ENCODE assay signal across 20 cellular contexts in genomic region chr17:15290186-15290536, GRCh38. TPM values are rescaled to one million over a fixed set of nuclear protein-coding genes. Genes with fewer than 3 reads are reported as not detected.
A peak's percentile ranks its signal among the peaks of the same experiment; 100 is the strongest.
DNase-seq lines count a peak whose midpoint lies in the region; ATAC-seq, FAIRE-seq and TF ChIP-seq lines count a peak whose summit lies in the region.
"Had no signal": no experiment of that assay in that cellular context is flagged by ENCODE, and none has a peak within 500 bp of the region (broad histone marks: within the 10 kb centered on the region; RNA-seq: fewer than 3 reads in every experiment).

No MANE protein-coding gene starts in this region.

- H3K4me1 ChIP-seq in heart left ventricle = peaks cover 0 to 34% (median 10%) of the 10 kb centered on the region in 12 donors
- peaks cover 34% of the 10 kb centered on the region for H3K4me1 ChIP-seq in GM23248 (ENCODE audit: insufficient read depth)
- peaks cover 0 to 6% of the 10 kb centered on the region in 2 experiments; a peak in 2 of 5 replicates for H3K4me1 ChIP-seq in K562 (replicated peaks in 1 of 2; ENCODE audit: control insufficient read depth in 2 of 2, insufficient read depth in 2 of 2, low read length in 2 of 2)
- no peaks in the 10 kb centered on the region for H3K4me1 ChIP-seq in smooth muscle cell (ENCODE audit: low read depth)

- no peaks in the 10 kb centered on the region for H3K9me1 ChIP-seq in K562 (ENCODE audit: control insufficient read depth, insufficient read depth, low read length)

- H3K79me2 ChIP-seq in GM23248 (ENCODE audit: insufficient read depth) (no peaks in the 10 kb centered on the region), K562 (ENCODE audit: control insufficient read depth, insufficient read depth, low read length) (no peaks in the 10 kb centered on the region), smooth muscle cell (ENCODE audit: low read depth) (no peaks in the 10 kb centered on the region)

- H3K27me3 ChIP-seq in heart left ventricle = peaks cover 0 to 4% (median 0%) of the 10 kb centered on the region in 9 donors
- H3K27me3 ChIP-seq in GM23248 (replicated peaks; ENCODE audit: insufficient read depth) = no peaks in the 10 kb centered on the region
- H3K27me3 ChIP-seq in K562 (ENCODE audit: control insufficient read depth in 2 of 2, insufficient read depth in 2 of 2, low read length in 2 of 2) = no peaks in the 10 kb centered on the region
- no peaks in the 10 kb centered on the region for H3K27me3 ChIP-seq in smooth muscle cell (ENCODE audit: low read depth)
- H3K27me3 ChIP-seq: BLaER1 treated with 17β-estradiol and CSF1 and Interleukin-3, amounts not matched to agents 10 nM and 100 nM had no signal

- CTCF ChIA-PET in K562 (lab: Yijun Ruan, JAX; ENCODE audit: low intra/inter-chr PET ratio) = no interaction called here

- H3K27ac ChIP-seq in heart left ventricle (peak overlapping the region in 8 of 12 donors; percentile 49 to 89 (median 76)), GM23248 (peak overlapping the region; percentile 64), K562 (ENCODE audit: extremely low read depth, low read depth, low read length) (no peak overlapping the region), smooth muscle cell (ENCODE audit: low read depth) (peak overlapping the region; percentile 43)
- H3K27ac ChIP-seq: 22Rv1; BLaER1 treated with 17β-estradiol and CSF1 and Interleukin-3, amounts not matched to agents 10 nM and 100 nM had no signal

- H2AFZ ChIP-seq in GM23248 (no peak overlapping the region), K562 (ENCODE audit: low read depth, low read length) (no peak overlapping the region), smooth muscle cell (ENCODE audit: low read depth) (no peak overlapping the region)

- no peaks in the 10 kb centered on the region for H3K36me3 ChIP-seq in heart left ventricle
- no peaks in the 10 kb centered on the region for H3K36me3 ChIP-seq in GM23248 (ENCODE audit: low read depth)
- no peaks in the 10 kb centered on the region for H3K36me3 ChIP-seq in K562 (ENCODE audit: control insufficient read depth, insufficient read depth, low read length)
- H3K36me3 ChIP-seq in smooth muscle cell (ENCODE audit: low read depth) = no peaks in the 10 kb centered on the region
- H3K36me3 ChIP-seq: BLaER1 treated with 17β-estradiol and CSF1 and Interleukin-3, amounts not matched to agents 10 nM and 100 nM had no signal

- ATAC-seq in heart left ventricle (no peak), Right ventricle myocardium inferior (no peak), K562 (no peak), HG02798 (IDR thresholded peaks at IDR 0.05; ENCODE audit: poor library complexity, unreplicated experiment) (no peak), HG03045 (IDR thresholded peaks at IDR 0.05; ENCODE audit: unreplicated experiment) (no peak)

- DNase-seq in heart left ventricle (no peak), Right ventricle myocardium inferior (ENCODE audit: missing footprints) (no peak), GM23248 (no peak), K562 (ENCODE audit: extremely low read depth in 1 of 4, low spot score in 3 of 4) (no peak), smooth muscle cell (lab: John Stamatoyannopoulos, UW; ENCODE audit: unreplicated experiment) (no peak), NCI-H2107 (lab: John Stamatoyannopoulos, UW) (no peak)
- DNase-seq: ACHN; CD4-positive, alpha-beta memory T cell; DMS153; DMS79 treated with DMSO at 0.1 percent for 48 hours; GOT3; H9; Kasumi-1; KBM-7 had no signal

- no peak for TF ChIP-seq CTCF in heart left ventricle (IDR thresholded peaks at IDR 0.05)
- no peak for TF ChIP-seq CTCF in K562 (IDR thresholded peaks at IDR 0.05 in 2 of 3, conservative IDR thresholded peaks at IDR 0.05 in 1 of 3; ENCODE audit: insufficient read depth in 2 of 3, low read depth in 1 of 3, low read length in 3 of 3)
- no peak for TF ChIP-seq CTCF in smooth muscle cell (IDR thresholded peaks at IDR 0.05; ENCODE audit: borderline replicate concordance, insufficient read depth, poor library complexity, severe bottlenecking)

- 86 to 94% (median 92%) methylated on average over 4 of the region's 4 CpGs for WGBS in heart left ventricle, 4 donors
- 94 to 96% methylated on average over 4 of the region's 4 CpGs for WGBS in GM23248 (ENCODE audit: low coverage in 1 of 2, low lambda C conversion rate in 2 of 2, missing lambda C conversion rate in 2 of 2), 2 experiments
- WGBS in K562 (ENCODE audit: insufficient coverage, low coverage, missing lambda C conversion rate) = 17% methylated on average over 4 of the region's 4 CpGs
- WGBS in smooth muscle cell (ENCODE audit: low lambda C conversion rate) = 92% methylated on average over 4 of the region's 4 CpGs

- POLR2A ChIA-PET in K562 (lab: Yijun Ruan, JAX) = no interaction called here

- TF ChIP-seq EP300 in K562 (IDR thresholded peaks at IDR 0.05; ENCODE audit: low read length) = no peak

- no peak overlapping the region for H3K4me3 ChIP-seq in heart left ventricle
- H3K4me3 ChIP-seq in GM23248 = no peak overlapping the region
- H3K4me3 ChIP-seq in K562 = no peak overlapping the region
- H3K4me3 ChIP-seq in smooth muscle cell = no peak overlapping the region
- H3K4me3 ChIP-seq: BLaER1 treated with 17β-estradiol and CSF1 and Interleukin-3, amounts not matched to agents 10 nM and 100 nM had no signal

- no peaks in the 10 kb centered on the region for H3K9me3 ChIP-seq in heart left ventricle
- no peaks in the 10 kb centered on the region for H3K9me3 ChIP-seq in GM23248 (ENCODE audit: low read depth)
- H3K9me3 ChIP-seq in K562 (replicated peaks; ENCODE audit: control insufficient read depth, insufficient read depth, low read depth, low read length) = no peaks in the 10 kb centered on the region
- H3K9me3 ChIP-seq in smooth muscle cell (replicated peaks; ENCODE audit: low read depth) = no peaks in the 10 kb centered on the region
- H3K9me3 ChIP-seq: BLaER1 treated with 17β-estradiol and CSF1 and Interleukin-3, amounts not matched to agents 10 nM and 100 nM had no signal

- no TSS peak for BruUV-seq in K562 (replicated peaks; lab: Mats Ljungman, UMichigan)

- intact Hi-C loops in heart left ventricle (cut with DNase I) = no loop called here
- intact Hi-C loops in Right ventricle myocardium inferior (cut with DNase I) = no loop called here
- intact Hi-C loops in K562 (cut with micrococcal nuclease) = no loop called here

- peak overlapping the region; percentile 40; the same call in 1 of the 2 replicates for H3K9ac ChIP-seq in GM23248
- no peak overlapping the region for H3K9ac ChIP-seq in K562 (ENCODE audit: insufficient read depth in 1 of 2, low read depth in 2 of 2, low read length in 2 of 2)
- H3K9ac ChIP-seq in smooth muscle cell (ENCODE audit: low read depth) = no peak overlapping the region
- H3K9ac ChIP-seq: BLaER1 treated with 17β-estradiol and CSF1 and Interleukin-3, amounts not matched to agents 10 nM and 100 nM had no signal

- no peak for TF ChIP-seq RAD21 in K562 (CRISPR knock-in tag; conservative IDR thresholded peaks at IDR 0.05 in 1 of 2, IDR thresholded peaks at IDR 0.05 in 1 of 2)

- no peak for FAIRE-seq in K562 (lab: Jason Lieb, UNC)
- FAIRE-seq: D721Med, G401.6 had no signal

- in situ Hi-C loops in GM23248 (cut with MboI) = no loop called here
- in situ Hi-C loops in K562 (cut with MboI) = no loop called here

- peaks cover 26% of the 10 kb centered on the region for H3F3A ChIP-seq in GM23248 (ENCODE audit: insufficient read depth)
- H3F3A ChIP-seq in smooth muscle cell (ENCODE audit: low read depth) = no peaks in the 10 kb centered on the region

- peak overlapping the region; percentile 3 for H3K4me2 ChIP-seq in GM23248 (ENCODE audit: unreplicated experiment)
- H3K4me2 ChIP-seq in K562 (ENCODE audit: insufficient read depth, low read length) = no peak overlapping the region
- H3K4me2 ChIP-seq in smooth muscle cell = no peak overlapping the region
- H3K4me2 ChIP-seq: BLaER1 treated with 17β-estradiol and CSF1 and Interleukin-3, amounts not matched to agents 10 nM and 100 nM had no signal

- H3K9me2 ChIP-seq in GM23248 (ENCODE audit: insufficient read depth) = no peaks in the 10 kb centered on the region

- no peaks in the 10 kb centered on the region for H4K20me1 ChIP-seq in GM23248 (ENCODE audit: insufficient read depth)
- H4K20me1 ChIP-seq in K562 (replicated peaks; ENCODE audit: control insufficient read depth, insufficient read depth, low read length) = no peaks in the 10 kb centered on the region
- no peaks in the 10 kb centered on the region for H4K20me1 ChIP-seq in smooth muscle cell (ENCODE audit: low read depth)
- H4K20me1 ChIP-seq: BLaER1 treated with 17β-estradiol and CSF1 and Interleukin-3, amounts not matched to agents 10 nM and 100 nM had no signal

- TF ChIP-seq POLR2A in heart left ventricle (IDR thresholded peaks at IDR 0.05) = no peak
- TF ChIP-seq POLR2A in K562 (conservative IDR thresholded peaks at IDR 0.05) = no peak

RNA-seq across cellular contexts. Expression of gene PMP22, which starts 25.0 kb away (rescaled TPM):
- total RNA-seq in heart left ventricle = 100 to 1,000 TPM; 133 to 421 (median 186) TPM
- polyA plus RNA-seq in heart left ventricle = 100 to 1,000 TPM in 1 of 2 donors, 10 to 100 TPM in 1; 92.2 to 220 TPM
- 198 TPM for total RNA-seq in Right ventricle myocardium inferior
- 45.0 and 67.2 TPM in 2 replicates for total RNA-seq in GM23248 (2014; rRNA removed; shearing (Covaris generic))
- 124 and 126 TPM in 2 replicates for polyA plus RNA-seq in GM23248 (2016; fragmentation: Nextera tagmentation; extraction: Ambion mirVana)
- total RNA-seq in K562 (2011; cell fraction: chromatin; rRNA removed; ENCODE audit: low replicate concordance) = 25.4 and 26.0 TPM in 2 replicates
- total RNA-seq in K562 (2011; cell fraction: nucleolus; rRNA removed) = 30.4 and 30.5 TPM in 2 replicates
- 33.2 and 46.4 TPM in 2 replicates for total RNA-seq in K562 (2011; cell fraction: nucleoplasm; rRNA removed)
- total RNA-seq in K562 (2014; rRNA removed) = 12.6 and 17.9 TPM in 2 replicates
- total RNA-seq in K562 (2014; rRNA removed; fragmentation: Illumina TruSeq; extraction: Trizol) = 22.5 and 25.2 TPM in 2 replicates
- 28.7 and 29.1 TPM in 2 replicates for total RNA-seq in K562 (2015; rRNA removed; fragmentation: Illumina TruSeq; extraction: Trizol)
- 25.8 and 26.1 TPM in 2 replicates for total RNA-seq in K562 (2021)
- 24.8 and 29.8 TPM in 2 replicates for polyA plus RNA-seq in K562 (2011; rRNA removed)
- 33.2 and 43.8 TPM in 2 replicates for polyA plus RNA-seq in K562 (2011; cell fraction: cytosol; rRNA removed)
- 11.7 and 16.0 TPM in 2 replicates for polyA plus RNA-seq in K562 (2011; cell fraction: nucleus; rRNA removed)
- polyA plus RNA-seq in K562 (2012) = 35.9 and 60.1 TPM in 2 replicates
- 38.4 and 45.2 TPM in 2 replicates for polyA plus RNA-seq in K562 (2014; fragmentation: Illumina TruSeq; extraction: Trizol)
- polyA plus RNA-seq in K562 (2014; fragmentation: Nextera tagmentation; extraction: Ambion mirVana) = 10 to 100 TPM; 54.4 to 62.3 TPM
- 22.6 and 27.4 TPM in 2 replicates for polyA plus RNA-seq in K562 (2014; rRNA removed)
- 44.8 and 48.5 TPM in 2 replicates for polyA minus RNA-seq in K562 (2011; rRNA and poly(A)+ RNA removed)
- 17.1 and 33.0 TPM in 2 replicates for polyA minus RNA-seq in K562 (2011; cell fraction: cytosol; rRNA and poly(A)+ RNA removed)
- polyA minus RNA-seq in K562 (2011; cell fraction: nucleus; rRNA and poly(A)+ RNA removed) = 6.5 and 15.4 TPM in 2 replicates
- 39.6 and 51.5 TPM in 2 replicates for total RNA-seq in smooth muscle cell
- 59.9 and 69.5 TPM in 2 replicates for polyA plus RNA-seq in smooth muscle cell
- polyA plus RNA-seq: CD4-positive, alpha-beta memory T cell had no signal

RNA-seq across cellular contexts. Expression of gene TEKT3, which starts 51.2 kb away (rescaled TPM):
- total RNA-seq in heart left ventricle (1 to 10 TPM in 1 of 9 donors, under 1 TPM in 5, not detected in 3; 0.32 to 1.0 (median 0.71) TPM), Right ventricle myocardium inferior (0.51 TPM), K562 (2014; rRNA removed) (not detected in 2 replicates), K562 (2014; rRNA removed; fragmentation: Illumina TruSeq; extraction: Trizol) (not detected in 2 replicates), K562 (2015; rRNA removed; fragmentation: Illumina TruSeq; extraction: Trizol) (not detected in 2 replicates), K562 (2021) (not detected in 2 replicates), smooth muscle cell (0.09 TPM in 1 of 2 replicates, not detected in the other)
- polyA plus RNA-seq in heart left ventricle (under 1 TPM; 0.06 to 0.30 TPM), GM23248 (2016; fragmentation: Nextera tagmentation; extraction: Ambion mirVana) (not detected in 2 replicates), K562 (2011; rRNA removed) (0.11 TPM in 1 of 2 replicates, not detected in the other), K562 (2014; fragmentation: Illumina TruSeq; extraction: Trizol) (not detected in 2 replicates), K562 (2014; fragmentation: Nextera tagmentation; extraction: Ambion mirVana) (not detected), K562 (2014; rRNA removed) (0.34 TPM in 1 of 2 replicates, not detected in the other), smooth muscle cell (0.76 and 1.00 TPM in 2 replicates)
- total RNA-seq in GM23248 (2014; rRNA removed; shearing (Covaris generic)) = not detected in 2 replicates
- total RNA-seq in K562 (2011; cell fraction: chromatin; rRNA removed; ENCODE audit: low replicate concordance) = not detected in 2 replicates
- not detected in 2 replicates for total RNA-seq in K562 (2011; cell fraction: nucleolus; rRNA removed)
- total RNA-seq in K562 (2011; cell fraction: nucleoplasm; rRNA removed) = not detected in 2 replicates
- not detected in 2 replicates for polyA plus RNA-seq in K562 (2011; cell fraction: cytosol; rRNA removed)
- polyA plus RNA-seq in K562 (2011; cell fraction: nucleus; rRNA removed) = 0.67 and 1.4 TPM in 2 replicates
- polyA plus RNA-seq in K562 (2012) = 1.5 TPM in 1 of 2 replicates, not detected in the other
- not detected in 2 replicates for polyA minus RNA-seq in K562 (2011; rRNA and poly(A)+ RNA removed)
- not detected in 2 replicates for polyA minus RNA-seq in K562 (2011; cell fraction: cytosol; rRNA and poly(A)+ RNA removed)
- not detected in 2 replicates for polyA minus RNA-seq in K562 (2011; cell fraction: nucleus; rRNA and poly(A)+ RNA removed)
- polyA plus RNA-seq: CD4-positive, alpha-beta memory T cell had no signal
